Comparison of ENCODE assay signal across 9 cellular contexts in the genomic region with DNA sequence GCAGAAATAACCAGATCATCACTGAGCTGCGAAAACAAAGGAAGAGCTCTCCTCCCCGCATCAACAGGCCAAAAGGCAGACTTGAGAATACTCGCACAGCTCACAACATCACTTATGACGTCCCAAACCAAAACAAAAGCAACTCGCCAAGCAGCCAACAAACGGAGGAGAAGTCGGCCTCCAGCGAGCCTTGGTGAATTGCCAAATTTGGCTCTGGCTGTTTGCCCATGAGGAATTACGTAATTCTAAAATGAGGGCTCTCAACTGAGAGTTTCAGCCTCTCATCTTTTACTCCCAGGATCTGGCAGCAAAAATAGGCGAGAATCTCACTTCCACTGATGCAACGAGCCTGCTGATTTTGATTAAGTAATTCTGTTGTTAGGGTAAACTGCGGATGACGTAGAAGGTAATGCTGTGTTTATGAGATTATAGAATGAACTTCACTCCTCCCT. TPM values are rescaled to one million over a fixed set of nuclear protein-coding genes. Genes with fewer than 3 reads are reported as not detected.
DNase-seq lines count a peak whose midpoint lies in the region; ATAC-seq and TF ChIP-seq lines count a peak whose summit lies in the region.
"Had no signal": no experiment of that assay in that cellular context is flagged by ENCODE, and none has a peak within 500 bp of the region (broad histone marks: within the 10 kb centered on the region; RNA-seq: fewer than 3 reads in every experiment).

No MANE protein-coding gene starts in this region.

- H2AFZ ChIP-seq in SK-N-SH (ENCODE audit: low read depth), result no peak overlapping the region

- ATAC-seq in SK-N-SH treated with all-trans-retinoic acid at 6 μM for 48 hours, result no peak
- ATAC-seq in GM18907 (IDR thresholded peaks at IDR 0.05; ENCODE audit: unreplicated experiment), result no peak
- no peak for ATAC-seq in GM21447 (IDR thresholded peaks at IDR 0.05; ENCODE audit: unreplicated experiment)

- H3K4me1 ChIP-seq in SK-N-SH (ENCODE audit: control insufficient read depth in 1 of 2, insufficient read depth in 2 of 2, low read depth in 1 of 2, low read length in 1 of 2), result no peaks in the 10 kb centered on the region

- H3K36me3 ChIP-seq in SK-N-SH (replicated peaks in 1 of 2; ENCODE audit: control insufficient read depth in 1 of 2, insufficient read depth in 2 of 2, low read length in 1 of 2), result no peaks in the 10 kb centered on the region

- H3K27me3 Mint-ChIP-seq in activated naive CD4-positive, alpha-beta T cell treated with anti-CD3 and anti-CD28 coated beads, Interleukin-2, amount 10 ng/mL, durations not matched to agents 7 days and 5 days, result no peaks in the 10 kb centered on the region

- no peak for TF ChIP-seq CTCF in SK-N-SH (IDR thresholded peaks at IDR 0.05)
- TF ChIP-seq CTCF in choroid plexus epithelial cell (conservative IDR thresholded peaks at IDR 0.05; ENCODE audit: low read depth, low read length), result no peak

- H3F3A ChIP-seq in SK-N-SH (replicated peaks; ENCODE audit: insufficient read depth), result no peaks in the 10 kb centered on the region

- no peak for DNase-seq in SK-N-SH
- DNase-seq in choroid plexus epithelial cell (ENCODE audit: low read depth), result peak; percentile 90
- peak; percentile 12 to 34 for DNase-seq in lung microvascular endothelial cell (ENCODE audit: low read depth in 2 of 2)
- no peak for DNase-seq in KG1 (lab: John Stamatoyannopoulos, UW)
- DNase-seq in activated naive CD4-positive, alpha-beta T cell treated with anti-CD3 and anti-CD28 coated beads, Interleukin-2, amount 10 ng/mL, durations not matched to agents 7 days and 5 days, result no peak
- DNase-seq: activated naive CD4-positive, alpha-beta T cell treated with Interleukin-2 at 50 U/mL for 16 hours had no signal

- H3K36me3 Mint-ChIP-seq in activated naive CD4-positive, alpha-beta T cell treated with anti-CD3 and anti-CD28 coated beads, Interleukin-2, amount 10 ng/mL, durations not matched to agents 7 days and 5 days, result no peaks in the 10 kb centered on the region

- CTCF ChIA-PET in SK-N-SH (lab: Yijun Ruan, JAX), result interaction anchor here (1.6 kb wide), 1 partner anchor 23 kb away, joined by 5 read pairs; no protein-coding TSS in a partner anchor
- CTCF ChIA-PET in activated naive CD4-positive, alpha-beta T cell treated with anti-CD3 and anti-CD28 coated beads, Interleukin-2, amount 10 ng/mL, durations not matched to agents 7 days and 5 days (lab: Charles Lee), result no interaction called here

- no peak overlapping the region for H3K9ac ChIP-seq in SK-N-SH

- H3K79me2 ChIP-seq in SK-N-SH (ENCODE audit: insufficient read depth), result no peaks in the 10 kb centered on the region

- no peaks in the 10 kb centered on the region for H3K27me3 ChIP-seq in SK-N-SH (ENCODE audit: insufficient read depth)

- 37% methylated on average over 13 of the region's 13 CpGs for WGBS in SK-N-SH (ENCODE audit: low lambda C conversion rate)

- no peaks in the 10 kb centered on the region for H4K20me1 ChIP-seq in SK-N-SH (ENCODE audit: insufficient read depth)

- H3K27ac Mint-ChIP-seq in activated naive CD4-positive, alpha-beta T cell treated with anti-CD3 and anti-CD28 coated beads, Interleukin-2, amount 10 ng/mL, durations not matched to agents 7 days and 5 days, result no peak overlapping the region

- H3K4me1 Mint-ChIP-seq in activated naive CD4-positive, alpha-beta T cell treated with anti-CD3 and anti-CD28 coated beads, Interleukin-2, amount 10 ng/mL, durations not matched to agents 7 days and 5 days, result no peaks in the 10 kb centered on the region

- no peak overlapping the region for H3K27ac ChIP-seq in SK-N-SH (ENCODE audit: low read depth in 2 of 2, low read length in 1 of 2)

- H3K9me2 ChIP-seq in SK-N-SH, result no peaks in the 10 kb centered on the region

- H3K4me3 ChIP-seq in SK-N-SH (ENCODE audit: low read depth in 2 of 2, low read length in 1 of 2) (no peak overlapping the region), choroid plexus epithelial cell (ENCODE audit: low read depth, low read length) (peak overlapping the region; percentile 3)

- no peak for TF ChIP-seq RAD21 in SK-N-SH (IDR thresholded peaks at IDR 0.05; ENCODE audit: low read length)

- POLR2A ChIA-PET in SK-N-SH (lab: Yijun Ruan, JAX), result no interaction called here

- H3K9me3 Mint-ChIP-seq in activated naive CD4-positive, alpha-beta T cell treated with anti-CD3 and anti-CD28 coated beads, Interleukin-2, amount 10 ng/mL, durations not matched to agents 7 days and 5 days, result no peaks in the 10 kb centered on the region

- no peak overlapping the region for H3K4me2 ChIP-seq in SK-N-SH

- no peak for TF ChIP-seq EP300 in SK-N-SH (IDR thresholded peaks at IDR 0.05; ENCODE audit: borderline replicate concordance in 1 of 2, low read depth in 1 of 2, low read length in 1 of 2)

- no peaks in the 10 kb centered on the region for H3K9me3 ChIP-seq in SK-N-SH

- no peak overlapping the region for H3K4me3 Mint-ChIP-seq in activated naive CD4-positive, alpha-beta T cell treated with anti-CD3 and anti-CD28 coated beads, Interleukin-2, amount 10 ng/mL, durations not matched to agents 7 days and 5 days

TF ChIP-seq in SK-N-SH treated with all-trans-retinoic acid at 6 μM for 48 hours, 23 proteins besides CTCF, POLR2A, EP300 and RAD21:
- TF ChIP-seq ZFP3 (CRISPR knock-in tag; IDR thresholded peaks at IDR 0.05), result no peak
- peak; percentile 22; the same call in 1 of the 2 replicates for TF ChIP-seq ISL1 (CRISPR knock-in tag; IDR thresholded peaks at IDR 0.05)

TF ChIP-seq in SK-N-SH, 30 proteins besides CTCF, POLR2A, EP300 and RAD21 (continues in another document):
- TF ChIP-seq RFX5 (IDR thresholded peaks at IDR 0.05; ENCODE audit: low read length), result no peak
- TF ChIP-seq FOSL2 (IDR thresholded peaks at IDR 0.05; ENCODE audit: borderline replicate concordance, low read depth), result no peak
- no peak for TF ChIP-seq NRF1 (IDR thresholded peaks at IDR 0.05; ENCODE audit: low read depth, low read length)
- no peak for TF ChIP-seq ELF1 (IDR thresholded peaks at IDR 0.05)
- TF ChIP-seq SMC3 (IDR thresholded peaks at IDR 0.05; ENCODE audit: low read depth, low read length), result no peak
- TF ChIP-seq, protein P1, sequence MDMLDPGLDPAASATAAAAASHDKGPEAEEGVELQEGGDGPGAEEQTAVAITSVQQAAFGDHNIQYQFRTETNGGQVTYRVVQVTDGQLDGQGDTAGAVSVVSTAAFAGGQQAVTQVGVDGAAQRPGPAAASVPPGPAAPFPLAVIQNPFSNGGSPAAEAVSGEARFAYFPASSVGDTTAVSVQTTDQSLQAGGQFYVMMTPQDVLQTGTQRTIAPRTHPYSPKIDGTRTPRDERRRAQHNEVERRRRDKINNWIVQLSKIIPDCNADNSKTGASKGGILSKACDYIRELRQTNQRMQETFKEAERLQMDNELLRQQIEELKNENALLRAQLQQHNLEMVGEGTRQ (IDR thresholded peaks at IDR 0.05; ENCODE audit: borderline replicate concordance, low read depth, low read length), result no peak
- no peak for TF ChIP-seq TEAD4 (IDR thresholded peaks at IDR 0.05; ENCODE audit: borderline replicate concordance, insufficient read depth)
- no peak for TF ChIP-seq GATA2 (CRISPR knock-in tag; IDR thresholded peaks at IDR 0.05)
- TF ChIP-seq, protein P2, sequence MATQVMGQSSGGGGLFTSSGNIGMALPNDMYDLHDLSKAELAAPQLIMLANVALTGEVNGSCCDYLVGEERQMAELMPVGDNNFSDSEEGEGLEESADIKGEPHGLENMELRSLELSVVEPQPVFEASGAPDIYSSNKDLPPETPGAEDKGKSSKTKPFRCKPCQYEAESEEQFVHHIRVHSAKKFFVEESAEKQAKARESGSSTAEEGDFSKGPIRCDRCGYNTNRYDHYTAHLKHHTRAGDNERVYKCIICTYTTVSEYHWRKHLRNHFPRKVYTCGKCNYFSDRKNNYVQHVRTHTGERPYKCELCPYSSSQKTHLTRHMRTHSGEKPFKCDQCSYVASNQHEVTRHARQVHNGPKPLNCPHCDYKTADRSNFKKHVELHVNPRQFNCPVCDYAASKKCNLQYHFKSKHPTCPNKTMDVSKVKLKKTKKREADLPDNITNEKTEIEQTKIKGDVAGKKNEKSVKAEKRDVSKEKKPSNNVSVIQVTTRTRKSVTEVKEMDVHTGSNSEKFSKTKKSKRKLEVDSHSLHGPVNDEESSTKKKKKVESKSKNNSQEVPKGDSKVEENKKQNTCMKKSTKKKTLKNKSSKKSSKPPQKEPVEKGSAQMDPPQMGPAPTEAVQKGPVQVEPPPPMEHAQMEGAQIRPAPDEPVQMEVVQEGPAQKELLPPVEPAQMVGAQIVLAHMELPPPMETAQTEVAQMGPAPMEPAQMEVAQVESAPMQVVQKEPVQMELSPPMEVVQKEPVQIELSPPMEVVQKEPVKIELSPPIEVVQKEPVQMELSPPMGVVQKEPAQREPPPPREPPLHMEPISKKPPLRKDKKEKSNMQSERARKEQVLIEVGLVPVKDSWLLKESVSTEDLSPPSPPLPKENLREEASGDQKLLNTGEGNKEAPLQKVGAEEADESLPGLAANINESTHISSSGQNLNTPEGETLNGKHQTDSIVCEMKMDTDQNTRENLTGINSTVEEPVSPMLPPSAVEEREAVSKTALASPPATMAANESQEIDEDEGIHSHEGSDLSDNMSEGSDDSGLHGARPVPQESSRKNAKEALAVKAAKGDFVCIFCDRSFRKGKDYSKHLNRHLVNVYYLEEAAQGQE (IDR thresholded peaks at IDR 0.05; ENCODE audit: low read depth, low read length), result no peak
- no peak for TF ChIP-seq EZH2phosphoT487 (IDR thresholded peaks at IDR 0.05; ENCODE audit: borderline replicate concordance, low read depth)
- TF ChIP-seq, protein P3, sequence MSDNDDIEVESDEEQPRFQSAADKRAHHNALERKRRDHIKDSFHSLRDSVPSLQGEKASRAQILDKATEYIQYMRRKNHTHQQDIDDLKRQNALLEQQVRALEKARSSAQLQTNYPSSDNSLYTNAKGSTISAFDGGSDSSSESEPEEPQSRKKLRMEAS (IDR thresholded peaks at IDR 0.05; ENCODE audit: low read depth), result no peak
- TF ChIP-seq, protein P4, sequence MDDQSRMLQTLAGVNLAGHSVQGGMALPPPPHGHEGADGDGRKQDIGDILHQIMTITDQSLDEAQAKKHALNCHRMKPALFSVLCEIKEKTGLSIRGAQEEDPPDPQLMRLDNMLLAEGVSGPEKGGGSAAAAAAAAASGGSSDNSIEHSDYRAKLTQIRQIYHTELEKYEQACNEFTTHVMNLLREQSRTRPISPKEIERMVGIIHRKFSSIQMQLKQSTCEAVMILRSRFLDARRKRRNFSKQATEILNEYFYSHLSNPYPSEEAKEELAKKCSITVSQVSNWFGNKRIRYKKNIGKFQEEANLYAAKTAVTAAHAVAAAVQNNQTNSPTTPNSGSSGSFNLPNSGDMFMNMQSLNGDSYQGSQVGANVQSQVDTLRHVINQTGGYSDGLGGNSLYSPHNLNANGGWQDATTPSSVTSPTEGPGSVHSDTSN (IDR thresholded peaks at IDR 0.05), result no peak
- TF ChIP-seq TCF12 (IDR thresholded peaks at IDR 0.05), result no peak
- TF ChIP-seq MXI1 (IDR thresholded peaks at IDR 0.05; ENCODE audit: low read depth, low read length), result no peak
- TF ChIP-seq SIN3A (IDR thresholded peaks at IDR 0.05; ENCODE audit: borderline replicate concordance, low read depth, low read length), result no peak

RNA-seq across cellular contexts. Expression of a gene that starts 51.7 kb away (rescaled TPM):
- polyA plus RNA-seq in SK-N-SH (2012; rRNA removed), result 0.18 and 0.29 TPM in 2 replicates
- 0.30 and 0.31 TPM in 2 replicates for polyA plus RNA-seq in SK-N-SH (2012; cell fraction: cytosol; rRNA removed)
- polyA plus RNA-seq in SK-N-SH (2012; cell fraction: nucleus; rRNA removed), result 0.77 and 0.98 TPM in 2 replicates
- total RNA-seq in lung microvascular endothelial cell, result 5.0 and 18.8 TPM in 2 replicates

Comparison
In these comparisons a context has a peak if more than half of its experiments do, and no peak if none do; other contexts are left out.
1. DNase-seq: peak in choroid plexus epithelial cell (single experiment) and lung microvascular endothelial cell (2 of 2); none in SK-N-SH (single experiment), KG1 (single experiment) and activated naive CD4-positive, alpha-beta T cell treated with anti-CD3 and anti-CD28 coated beads, Interleukin-2, amount 10 ng/mL, durations not matched to agents 7 days and 5 days (single experiment).